9 cellular contexts compared by ENCODE assay signal in the genomic region with DNA sequence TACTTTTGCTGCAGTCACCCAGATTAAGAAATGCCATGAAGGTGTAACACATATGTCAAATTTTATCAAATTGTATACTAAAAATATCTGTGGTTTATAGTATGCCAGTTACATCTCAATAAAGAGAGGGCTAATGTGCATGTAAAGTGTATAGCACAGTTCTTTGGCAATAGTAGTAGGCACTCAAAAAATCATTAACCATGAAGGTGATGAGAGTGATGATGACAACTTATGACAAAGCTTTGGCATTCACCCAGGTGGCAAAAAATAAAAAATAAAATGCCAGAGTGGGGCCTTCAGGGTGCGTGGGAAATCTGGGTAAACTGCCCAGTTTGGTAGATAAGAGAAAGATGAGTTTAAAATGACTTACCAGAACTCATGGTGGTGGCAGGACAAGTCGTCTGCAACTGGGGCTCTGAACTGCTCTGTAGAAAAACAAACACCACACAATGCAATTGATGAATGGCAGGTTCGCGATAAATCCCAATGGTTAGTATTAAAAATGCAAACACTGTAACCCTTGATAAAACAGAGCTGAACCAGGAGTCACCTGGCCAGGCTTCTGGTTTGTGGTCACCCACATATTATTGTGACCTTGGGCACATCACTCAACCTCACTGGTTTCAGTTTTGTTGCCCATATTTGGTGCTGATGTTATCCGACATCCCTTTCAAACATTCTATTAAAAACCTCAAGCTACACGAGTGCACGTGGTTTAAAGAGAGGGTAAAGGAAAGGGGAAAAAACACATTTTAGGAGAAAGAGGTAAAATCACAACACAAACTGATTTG.
DNase-seq lines count a peak whose midpoint lies in the region; ATAC-seq and TF ChIP-seq lines count a peak whose summit lies in the region.
"Had no signal": no experiment of that assay in that cellular context is flagged by ENCODE, and none has a peak within 500 bp of the region (broad histone marks: within the 10 kb centered on the region; RNA-seq: fewer than 3 reads in every experiment).

No MANE protein-coding gene starts in this region.

- peaks cover 11% of the 10 kb centered on the region for H3K36me3 Mint-ChIP-seq in endothelial cell (ENCODE audit: low read depth, unreplicated experiment)

- peaks cover 6% of the 10 kb centered on the region for H3K27me3 Mint-ChIP-seq in endothelial cell (ENCODE audit: unreplicated experiment)

- H3K27ac Mint-ChIP-seq in endothelial cell (ENCODE audit: unreplicated experiment) = peak overlapping the region; percentile 18

- TF ChIP-seq CTCF in endothelial cell (IDR thresholded peaks at IDR 0.05; ENCODE audit: unreplicated experiment) = no peak

- no peak overlapping the region for H3K4me3 Mint-ChIP-seq in endothelial cell (ENCODE audit: unreplicated experiment)

- H3K4me1 Mint-ChIP-seq in endothelial cell (ENCODE audit: unreplicated experiment) = peaks cover 22% of the 10 kb centered on the region

- ATAC-seq in GM18502 (IDR thresholded peaks at IDR 0.05; ENCODE audit: poor library complexity, unreplicated experiment) (peak; percentile 91), GM21390 (IDR thresholded peaks at IDR 0.05; ENCODE audit: unreplicated experiment) (peak; percentile 88), HG03439 (IDR thresholded peaks at IDR 0.05; ENCODE audit: unreplicated experiment) (peak; percentile 91), HG03039 (IDR thresholded peaks at IDR 0.05; ENCODE audit: unreplicated experiment) (no peak)

- no peaks in the 10 kb centered on the region for H3K9me3 Mint-ChIP-seq in endothelial cell (ENCODE audit: unreplicated experiment)

- DNase-seq in endothelial cell (ENCODE audit: low spot score) (no peak), DMS 273 (lab: John Stamatoyannopoulos, UW; ENCODE audit: unreplicated experiment) (no peak), NCI-H748 treated with DMSO at 0.1 percent for 48 hours (lab: John Stamatoyannopoulos, UW) (no peak)
- no peak for DNase-seq in stimulated activated CD4-positive, alpha-beta T cell treated with anti-CD3 and anti-CD28 coated beads, Interleukin-15, amount 100 ng/mL, for 24 hours
- DNase-seq: NCI-H187 had no signal
